20 cellular contexts compared by ENCODE assay signal in genomic region chr4:24103434-24104168, GRCh38.
A peak's percentile ranks its signal among the peaks of the same experiment; 100 is the strongest.
DNase-seq lines count a peak whose midpoint lies in the region; ATAC-seq, FAIRE-seq and TF ChIP-seq lines count a peak whose summit lies in the region.
"Had no signal": no experiment of that assay in that cellular context is flagged by ENCODE, and none has a peak within 500 bp of the region (broad histone marks: within the 10 kb centered on the region; RNA-seq: fewer than 3 reads in every experiment).

No MANE protein-coding gene starts in this region.

- H3K27ac Mint-ChIP-seq in HFFc6 (peak overlapping the region; percentile 70), neural progenitor cell (no peak overlapping the region)
- H3K27ac Mint-ChIP-seq: dendritic cell treated with granulocyte-macrophage colony-stimulating factor and Interleukin-4, amounts not matched to agents 40 ng/mL and 50 ng/mL, for 4 days had no signal

- H3K4me1 Mint-ChIP-seq in HFFc6 (ENCODE audit: low read depth): peaks cover 38% of the 10 kb centered on the region
- H3K4me1 Mint-ChIP-seq in neural progenitor cell: no peaks in the 10 kb centered on the region
- H3K4me1 Mint-ChIP-seq: neural crest cell had no signal

- no peak for FAIRE-seq in small intestine (lab: Jason Lieb, UNC)

- no peak overlapping the region for H3K9ac ChIP-seq in neural progenitor cell

- H2AFZ ChIP-seq in neural progenitor cell (replicated peaks): no peak overlapping the region

- TF ChIP-seq CTCF in HFFc6 (IDR thresholded peaks at IDR 0.05) (no peak), cardiac fibroblast (IDR thresholded peaks at IDR 0.05; ENCODE audit: low read depth, low read length) (no peak), heart right ventricle (IDR thresholded peaks at IDR 0.05) (no peak), neural progenitor cell (IDR thresholded peaks at IDR 0.05) (no peak)

- no peaks in the 10 kb centered on the region for H4K20me1 ChIP-seq in neural progenitor cell (ENCODE audit: low read depth)

- H3K4me3 ChIP-seq in cardiac fibroblast (replicated peaks in 1 of 2; ENCODE audit: low read depth in 2 of 2, low read length in 2 of 2): no peak overlapping the region
- peak overlapping the region in 6 of 10 donors; percentile 11 to 32 (median 16) for H3K4me3 ChIP-seq in heart right ventricle
- no peak overlapping the region for H3K4me3 ChIP-seq in skeletal muscle cell (ENCODE audit: low read depth, low read length)
- no peak overlapping the region for H3K4me3 ChIP-seq in neural progenitor cell
- no peak overlapping the region for H3K4me3 ChIP-seq in small intestine (ENCODE audit: low read depth in 1 of 2, low read length in 2 of 2)
- H3K4me3 ChIP-seq: lung, sigmoid colon, vagina had no signal

- 14 to 20% methylated on average over 16 of the region's 16 CpGs for WGBS in heart right ventricle, 2 donors
- WGBS in small intestine, 3 donors: 59 to 82% (median 70%) methylated on average over 16 of the region's 16 CpGs

- intact Hi-C loops in heart right ventricle (cut with DNase I): loop anchor here in 1 of 10 donors (5.0 kb wide), 1 partner anchor 134 kb away; no protein-coding TSS in a partner anchor

- H3K27me3 ChIP-seq in heart right ventricle (no peaks in the 10 kb centered on the region), neural progenitor cell (no peaks in the 10 kb centered on the region), small intestine (ENCODE audit: control insufficient read depth in 2 of 2, insufficient read depth in 2 of 2, low read length in 2 of 2) (no peaks in the 10 kb centered on the region)
- H3K27me3 ChIP-seq: BE2C, sigmoid colon, vagina had no signal

- H3K4me3 Mint-ChIP-seq in HFFc6 (peak overlapping the region; percentile 58), neural progenitor cell (no peak overlapping the region)
- H3K4me3 Mint-ChIP-seq: dendritic cell treated with granulocyte-macrophage colony-stimulating factor and Interleukin-4, amounts not matched to agents 40 ng/mL and 50 ng/mL, for 4 days; neural crest cell had no signal

- no peaks in the 10 kb centered on the region; the same call in none of the 2 replicates for H3K27me3 Mint-ChIP-seq in HFFc6 (ENCODE audit: insufficient read depth)
- no peaks in the 10 kb centered on the region for H3K27me3 Mint-ChIP-seq in neural progenitor cell (ENCODE audit: insufficient read depth, low read depth)
- H3K27me3 Mint-ChIP-seq: dendritic cell treated with granulocyte-macrophage colony-stimulating factor and Interleukin-4, amounts not matched to agents 40 ng/mL and 50 ng/mL, for 4 days had no signal

- peak overlapping the region in 7 of 10 donors; percentile 32 to 65 (median 49) for H3K27ac ChIP-seq in heart right ventricle
- H3K27ac ChIP-seq in neural progenitor cell: no peak overlapping the region
- H3K27ac ChIP-seq in small intestine (ENCODE audit: low read depth in 1 of 2, low read length in 1 of 2): peak overlapping the region in 1 of 2 donors; percentile 64
- H3K27ac ChIP-seq: vagina had no signal

- H3K9me3 Mint-ChIP-seq in HFFc6 (no peaks in the 10 kb centered on the region), neural progenitor cell (no peaks in the 10 kb centered on the region)

- H3K79me2 ChIP-seq in neural progenitor cell (ENCODE audit: low read depth): no peaks in the 10 kb centered on the region

- H3F3A ChIP-seq in neural progenitor cell (ENCODE audit: low read depth): no peaks in the 10 kb centered on the region

- no peaks in the 10 kb centered on the region for H3K36me3 Mint-ChIP-seq in HFFc6 (ENCODE audit: low read depth)
- no peaks in the 10 kb centered on the region for H3K36me3 Mint-ChIP-seq in neural progenitor cell

- H3K4me1 ChIP-seq in heart right ventricle: peaks cover 0 to 22% (median 16%) of the 10 kb centered on the region in 9 donors
- H3K4me1 ChIP-seq in neural progenitor cell: no peaks in the 10 kb centered on the region
- no peaks in the 10 kb centered on the region for H3K4me1 ChIP-seq in small intestine (ENCODE audit: control insufficient read depth in 2 of 2, insufficient read depth in 1 of 2, low read depth in 1 of 2, low read length in 1 of 2)
- H3K4me1 ChIP-seq: BE2C had no signal

- H3K9me3 ChIP-seq in heart right ventricle (no peaks in the 10 kb centered on the region), neural progenitor cell (ENCODE audit: low read depth) (no peaks in the 10 kb centered on the region), small intestine (ENCODE audit: control insufficient read depth, low read depth) (no peaks in the 10 kb centered on the region)
- H3K9me3 ChIP-seq: BE2C, sigmoid colon, vagina had no signal

- H3K36me3 ChIP-seq in heart right ventricle: no peaks in the 10 kb centered on the region
- no peaks in the 10 kb centered on the region for H3K36me3 ChIP-seq in neural progenitor cell
- H3K36me3 ChIP-seq in small intestine (ENCODE audit: control insufficient read depth in 2 of 2, insufficient read depth in 2 of 2, low read length in 2 of 2): no peaks in the 10 kb centered on the region
- H3K36me3 ChIP-seq: BE2C, sigmoid colon, vagina had no signal

- H3K4me2 ChIP-seq in neural progenitor cell: no peak overlapping the region

- DNase-seq in HFFc6 (peak; percentile 11), cardiac fibroblast (ENCODE audit: low read depth in 2 of 2) (peak; percentile 81 to 86), heart right ventricle (no peak), skeletal muscle cell (ENCODE audit: low read depth) (peak; percentile 69), neural progenitor cell (ENCODE audit: low spot score) (no peak), NK-92 (lab: John Stamatoyannopoulos, UW; ENCODE audit: unreplicated experiment) (no peak), small intestine (no peak)
- DNase-seq: activated CD4-positive, alpha-beta T cell treated with anti-CD3 and anti-CD28 coated beads for 48 hours; activated T-cell treated with anti-CD3 and anti-CD28 coated beads, Interleukin-2, amount 50 U/mL, for 48 hours; BE2C; SHP77 treated with DMSO at 0.1 percent for 48 hours; sigmoid colon; stimulated activated naive CD4-positive, alpha-beta T cell; T-helper 9 cell had no signal

- ATAC-seq in heart right ventricle (peak; percentile 69 to 83 (median 77)), GM21528 (IDR thresholded peaks at IDR 0.05; ENCODE audit: low FRiP score, unreplicated experiment) (no peak)
- ATAC-seq: esophagus mucosa had no signal

Comparison
In these comparisons a context has a peak if more than half of its experiments do, and no peak if none do; other contexts are left out.
1. DNase-seq: peak in HFFc6 (single experiment), cardiac fibroblast (2 of 2) and skeletal muscle cell (single experiment); none in heart right ventricle (0 of 2), neural progenitor cell (single experiment), NK-92 (single experiment) and small intestine (single experiment).
2. H3K4me3 ChIP-seq: peak in heart right ventricle (6 of 10); none in cardiac fibroblast (0 of 2), skeletal muscle cell (single experiment), neural progenitor cell (single experiment) and small intestine (0 of 2).